ENCODE assay signal across 8 cellular contexts in the genomic region with DNA sequence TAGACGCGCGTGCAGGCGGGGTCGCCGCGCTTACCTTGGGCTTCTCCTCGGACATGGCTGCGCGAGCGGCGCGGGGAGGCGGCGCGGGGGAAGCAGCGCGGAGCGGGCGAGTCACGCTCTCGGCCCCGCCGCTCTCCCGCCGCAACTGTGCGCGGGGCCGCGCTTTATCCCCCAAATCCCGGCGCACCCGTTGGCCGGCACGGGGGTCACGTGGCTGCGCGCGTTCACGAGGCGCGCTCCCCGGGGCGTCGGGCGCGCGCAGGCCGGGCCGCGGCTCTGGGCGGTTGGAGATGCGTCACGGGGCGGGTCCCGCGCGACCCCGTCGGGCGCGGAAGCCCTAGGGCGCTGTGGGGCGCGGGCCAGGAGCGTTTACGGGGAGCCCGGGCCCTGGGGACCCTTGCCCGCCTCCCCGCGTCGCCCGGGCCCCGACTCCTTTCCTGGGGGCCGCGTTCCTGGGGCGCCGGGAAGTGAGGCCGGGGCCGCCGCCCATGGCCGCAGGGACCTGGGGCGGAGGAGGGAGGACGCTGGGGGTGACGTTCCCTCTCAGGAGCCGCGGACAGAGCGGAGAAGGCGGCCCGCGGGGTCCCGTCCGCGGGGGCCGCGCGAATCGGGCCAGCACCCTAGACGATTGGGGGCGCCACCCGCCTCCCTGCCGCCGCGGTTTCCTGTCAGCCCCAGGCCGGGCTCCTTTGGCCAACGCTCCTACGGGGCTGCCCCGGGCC. TPM values are rescaled to one million over a fixed set of nuclear protein-coding genes. Genes with fewer than 3 reads are reported as not detected.
DNase-seq lines count a peak whose midpoint lies in the region; ATAC-seq lines count a peak whose summit lies in the region.

A gene (minus strand): TSS at position 149 of the 722 bp plus-strand sequence. CDS start 94 bp downstream, at position 55.

- peak; percentile 98 for DNase-seq in D341Med (ENCODE audit: low spot score)
- peak in 70 of 76 experiments; percentile 49 to 91 (median 80) for DNase-seq in HUDEP-2 (lab: John Stamatoyannopoulos, UW; ENCODE audit: unreplicated experiment in 76 of 76)
- peak; percentile 54 for DNase-seq in SK-MEL-5 (ENCODE audit: low read depth, low spot score)
- DNase-seq in activated gamma-delta T cell treated with anti-CD3 and anti-CD28 coated beads, Interleukin-2, amount 50 U/mL, for 16 hours (ENCODE audit: low read depth): peak; percentile 73
- DNase-seq in foreskin melanocyte: peak; percentile 63

- peak within 1 kb of the TSS; percentile 62 for H3K27ac ChIP-seq in stomach smooth muscle (ENCODE audit: low read length)

- no peaks in the 10 kb centered on the region for H3K27me3 ChIP-seq in neuron (ENCODE audit: insufficient read depth, low read length)
- no peaks in the 10 kb centered on the region for H3K27me3 ChIP-seq in stomach smooth muscle (ENCODE audit: control insufficient read depth in 1 of 2, insufficient read depth in 2 of 2, low read length in 2 of 2)

- ATAC-seq in GM19468 (IDR thresholded peaks at IDR 0.05; ENCODE audit: extremely low read depth, unreplicated experiment): peak; percentile 41

- H3K9ac ChIP-seq in stomach smooth muscle (ENCODE audit: low read length in 2 of 2): peak within 1 kb of the TSS; percentile 79 to 82

- in situ Hi-C loops in SK-MEL-5 (cut with HindIII; ENCODE audit: low pct_unique_long_range_greater_than_20kb, low sequenced_read_pairs): no loop called here

- peak within 1 kb of the TSS; percentile 67 for H3K4me3 ChIP-seq in neuron (ENCODE audit: low read length)
- peak within 1 kb of the TSS; percentile 65 to 78 for H3K4me3 ChIP-seq in stomach smooth muscle (ENCODE audit: low read length in 2 of 2)

- H3K9me3 ChIP-seq in neuron (ENCODE audit: low read length) (peaks cover 8% of the 10 kb centered on the region), stomach smooth muscle (ENCODE audit: control insufficient read depth in 2 of 2, low read length in 2 of 2) (peaks cover 4 to 17% of the 10 kb centered on the region in 2 donors)

- H3K36me3 ChIP-seq in neuron (ENCODE audit: insufficient read depth, low read length) (peaks cover 7% of the 10 kb centered on the region), stomach smooth muscle (ENCODE audit: control insufficient read depth in 2 of 2, insufficient read depth in 2 of 2, low read length in 2 of 2) (peaks cover 0 to 8% of the 10 kb centered on the region in 2 donors)

- H2AFZ ChIP-seq in neuron (ENCODE audit: low read depth, low read length): peak within 1 kb of the TSS; percentile 97

- H3K4me1 ChIP-seq in neuron (ENCODE audit: insufficient read depth, low read length) (peaks cover 7% of the 10 kb centered on the region), stomach smooth muscle (ENCODE audit: control insufficient read depth, insufficient read depth, low read length) (peaks cover 14% of the 10 kb centered on the region)

RNA-seq across cellular contexts. Expression of the gene that starts here (rescaled TPM):
- 34.2 and 36.0 TPM in 2 replicates for total RNA-seq in SK-MEL-5 (2014; rRNA removed; shearing (Covaris generic))
- 38.4 and 46.1 TPM in 2 replicates for polyA plus RNA-seq in SK-MEL-5 (2015; cell fraction: cytosol; rRNA removed)
- polyA plus RNA-seq in SK-MEL-5 (2015; cell fraction: nucleus; rRNA removed): 4.0 and 5.4 TPM in 2 replicates

Comparison
In these comparisons a context has a peak if more than half of its experiments do, and no peak if none do; other contexts are left out.
1. Peak in every context shown above with its lines: DNase-seq, ATAC-seq, H3K4me3 ChIP-seq and H3K27ac ChIP-seq.